Comparison of ENCODE assay signal across 8 cellular contexts in genomic region chr15:42921049-42921731, GRCh38. TPM values are rescaled to one million over a fixed set of nuclear protein-coding genes. Genes with fewer than 3 reads are reported as not detected.
DNase-seq lines count a peak whose midpoint lies in the region; ATAC-seq, FAIRE-seq and TF ChIP-seq lines count a peak whose summit lies in the region.

No MANE protein-coding gene starts in this region.

- H3K79me2 ChIP-seq in GM12878 (ENCODE audit: control insufficient read depth, insufficient read depth, low read length): peaks cover 29% of the 10 kb centered on the region

- H3K36me3 ChIP-seq in cardiac muscle cell (no peaks in the 10 kb centered on the region), GM12878 (ENCODE audit: control insufficient read depth in 2 of 2, insufficient read depth in 2 of 2, low read length in 1 of 2) (no peaks in the 10 kb centered on the region)

- peak overlapping the region; percentile 95 for H3K4me2 ChIP-seq in GM12878 (ENCODE audit: control insufficient read depth, insufficient read depth)

- H2AFZ ChIP-seq in GM12878 (ENCODE audit: control insufficient read depth, low read depth, low read length): peak overlapping the region; percentile 99

- peak; percentile 52 for FAIRE-seq in GM12878 (lab: Jason Lieb, UNC)

- POLR2A ChIA-PET in GM12878 (lab: Charles Lee): interaction anchor here (0.6 kb wide), 1 partner anchor 416 kb away, joined by 4 read pairs; no protein-coding TSS in a partner anchor

- H3K27me3 ChIP-seq in cardiac muscle cell (peaks cover 9% of the 10 kb centered on the region), GM12878 (replicated peaks in 1 of 2; ENCODE audit: control insufficient read depth in 2 of 2, insufficient read depth in 2 of 2, low read length in 1 of 2) (no peaks in the 10 kb centered on the region)

- H4K20me1 ChIP-seq in GM12878 (ENCODE audit: control insufficient read depth, insufficient read depth): no peaks in the 10 kb centered on the region

- no peak for TF ChIP-seq CTCF in cardiac muscle cell (IDR thresholded peaks at IDR 0.05; ENCODE audit: low read depth, low read length)
- TF ChIP-seq CTCF in GM12878 (IDR thresholded peaks at IDR 0.05 in 2 of 3, conservative IDR thresholded peaks at IDR 0.05 in 1 of 3; ENCODE audit: control insufficient read depth in 2 of 3, extremely low read depth in 1 of 3, insufficient read depth in 1 of 3, low read depth in 3 of 3, low read length in 3 of 3): no peak

- no TSS peak for BruUV-seq in GM12878 (replicated peaks; lab: Mats Ljungman, UMichigan)

- intact Hi-C loops in cardiac septum (cut with DNase I) (loop anchor here (2.0 kb wide), 2 partner anchors 120 to 184 kb away; partner anchors contain the start of gene CDAN1), GM12878 (cut with micrococcal nuclease; ENCODE audit: unreplicated experiment) (loop anchor here (10.0 kb wide), 1 partner anchor 186 kb away; the partner anchor contains the start of gene CDAN1)

- WGBS in GM12878 (ENCODE audit: insufficient coverage, insufficient replicate concordance, low lambda C conversion rate, missing lambda C conversion rate): 6% methylated on average over 36 of the region's 36 CpGs

- no peak for TF ChIP-seq RAD21 in GM12878 (IDR thresholded peaks at IDR 0.05; ENCODE audit: insufficient read depth, low read depth, low read length)

- DNase-seq in cardiac muscle cell (ENCODE audit: low read depth in 1 of 2, low spot score in 1 of 2) (peak in 1 of 2 donors; percentile 44), cardiac septum (ENCODE audit: low spot score) (no peak), GM12878 (ENCODE audit: low read depth, low spot score) (no peak), inferior parietal cortex (ENCODE audit: extremely low spot score) (peak; percentile 67), COR-L47 (lab: John Stamatoyannopoulos, UW) (no peak)
- DNase-seq in stimulated activated CD4-positive, alpha-beta T cell treated with anti-CD3 and anti-CD28 coated beads, Interleukin-15, amount 100 ng/mL, for 24 hours: peak; percentile 56

- in situ Hi-C loops in GM12878 (cut with MboI): loop anchor here (10.0 kb wide), 1 partner anchor 216 kb away; no protein-coding TSS in a partner anchor

- no peak for TF ChIP-seq POLR2A in GM12878 (IDR thresholded peaks at IDR 0.05; ENCODE audit: low read depth, low read length)

- no peak for TF ChIP-seq EP300 in GM12878 (IDR thresholded peaks at IDR 0.05; ENCODE audit: borderline replicate concordance in 1 of 2, control insufficient read depth in 1 of 2, low read depth in 2 of 2, low read length in 2 of 2)

- ATAC-seq in SK-N-SH treated with all-trans-retinoic acid at 6 μM for 48 hours (peak; percentile 44), GM12878 (peak; percentile 31), HG02642 (IDR thresholded peaks at IDR 0.05; ENCODE audit: poor library complexity, unreplicated experiment) (no peak)

- H3K27ac ChIP-seq in cardiac muscle cell (no peak overlapping the region), GM12878 (ENCODE audit: control insufficient read depth, insufficient read depth) (no peak overlapping the region)

- RAD21 ChIA-PET in GM12878 (lab: Charles Lee; ENCODE audit: unreplicated experiment): interaction anchor here (1.4 kb wide), 1 partner anchor 217 kb away, joined by 8 read pairs; no protein-coding TSS in a partner anchor

- H3K4me3 ChIP-seq in cardiac muscle cell: peak overlapping the region; percentile 90
- peak overlapping the region; percentile 75 for H3K4me3 ChIP-seq in GM12878

- H3K4me1 ChIP-seq in cardiac muscle cell (ENCODE audit: low read depth) (peaks cover 8% of the 10 kb centered on the region), GM12878 (ENCODE audit: control insufficient read depth, insufficient read depth, low read length) (peaks cover 9% of the 10 kb centered on the region)

- SMC1A ChIA-PET in GM12878 (lab: Charles Lee; ENCODE audit: uncharacterized antibody, unreplicated experiment): interaction anchor here (0.7 to 1.4 kb wide), 5 partner anchors 100 to 523 kb away, joined by 3 to 4 read pairs (median 3); no protein-coding TSS in a partner anchor

- no peaks in the 10 kb centered on the region for H3K9me3 ChIP-seq in cardiac muscle cell (ENCODE audit: low read depth)
- no peaks in the 10 kb centered on the region; the same call in 2 of the 3 replicates for H3K9me3 ChIP-seq in GM12878 (replicated peaks; ENCODE audit: control insufficient read depth, insufficient read depth, low read length)

- CTCF ChIA-PET in GM12878 (lab: Yijun Ruan, JAX): interaction anchor here (0.6 to 1.8 kb wide), 5 partner anchors 50 to 366 kb away, joined by 3 to 6 read pairs (median 3); no protein-coding TSS in a partner anchor

- 0 out of 2 replicates have a peak overlapping the region, but pooled peaks have one; percentile 16 for H3K9ac ChIP-seq in GM12878 (ENCODE audit: control insufficient read depth, insufficient read depth, low read length)

TF ChIP-seq in SK-N-SH treated with all-trans-retinoic acid at 6 μM for 48 hours, 23 proteins besides CTCF, POLR2A, EP300 and RAD21 (continues in another document):
- no peak for TF ChIP-seq TCF4 (CRISPR knock-in tag; IDR thresholded peaks at IDR 0.05; ENCODE audit: borderline replicate concordance)
- TF ChIP-seq RARB (CRISPR knock-in tag; IDR thresholded peaks at IDR 0.05): no peak
- TF ChIP-seq PPARA (CRISPR knock-in tag; IDR thresholded peaks at IDR 0.05; ENCODE audit: borderline replicate concordance): no peak
- no peak for TF ChIP-seq OSR1 (CRISPR knock-in tag; IDR thresholded peaks at IDR 0.05)
- TF ChIP-seq TOX (CRISPR knock-in tag; IDR thresholded peaks at IDR 0.05; ENCODE audit: borderline replicate concordance): no peak
- no peak for TF ChIP-seq CREB5 (CRISPR knock-in tag; IDR thresholded peaks at IDR 0.05; ENCODE audit: low read depth)

TF ChIP-seq in GM12878, 131 proteins besides CTCF, POLR2A, EP300 and RAD21:
- TF ChIP-seq SREBF2 (IDR thresholded peaks at IDR 0.05; ENCODE audit: low read length) (no peak), MLLT1 (IDR thresholded peaks at IDR 0.05) (no peak), MXI1 (IDR thresholded peaks at IDR 0.05; ENCODE audit: low read depth, low read length) (peak; percentile 42; the same call in 1 of the 2 replicates), TARDBP (IDR thresholded peaks at IDR 0.05; ENCODE audit: borderline replicate concordance) (0 out of 2 replicates have a peak, but pooled peaks have one; percentile 61), NRF1 (conservative IDR thresholded peaks at IDR 0.05; ENCODE audit: low read depth, low read length) (peak; percentile 78), JUND (IDR thresholded peaks at IDR 0.05; ENCODE audit: low read depth, low read length) (no peak), HCFC1 (IDR thresholded peaks at IDR 0.05; ENCODE audit: low read length) (peak; percentile 85), MTA2 (IDR thresholded peaks at IDR 0.05; ENCODE audit: low read depth) (0 out of 2 replicates have a peak, but pooled peaks have one; percentile 28), ZNF207 (IDR thresholded peaks at IDR 0.05; ENCODE audit: borderline replicate concordance) (0 out of 2 replicates have a peak, but pooled peaks have one; percentile 9), RUNX3 (IDR thresholded peaks at IDR 0.05; ENCODE audit: low read length) (peak; percentile 34), SIX5 (IDR thresholded peaks at IDR 0.05; ENCODE audit: low read depth, low read length, severe bottlenecking) (peak; percentile 78), ZBED1 (IDR thresholded peaks at IDR 0.05; ENCODE audit: borderline replicate concordance) (peak; percentile 99; the same call in 1 of the 2 replicates), NBN (IDR thresholded peaks at IDR 0.05) (no peak; the same call in 1 of the 2 replicates), BACH1 (IDR thresholded peaks at IDR 0.05; ENCODE audit: borderline replicate concordance) (peak; percentile 83)
TF ChIP-seq in GM12878: peak in this region for 10.

RNA-seq across cellular contexts. Expression of gene TTBK2, which starts 0.6 kb away (rescaled TPM):
- 24.1 and 29.0 TPM in 2 replicates for total RNA-seq in cardiac muscle cell
- 11.9 and 18.0 TPM in 2 replicates for polyA plus RNA-seq in cardiac muscle cell
- total RNA-seq in cardiac septum: 28.0 TPM
- total RNA-seq in GM12878 (2013; cell fraction: nucleolus; rRNA removed): 20.0 and 20.8 TPM in 2 replicates
- 3.1 and 4.9 TPM in 2 replicates for total RNA-seq in GM12878 (2014; rRNA removed)
- 4.4 and 4.8 TPM in 2 replicates for total RNA-seq in GM12878 (2014; rRNA removed; fragmentation: Illumina TruSeq; extraction: Trizol)
- 9.1 and 9.7 TPM in 2 replicates for total RNA-seq in GM12878 (2021)
- 1.7 TPM for polyA plus RNA-seq in GM12878 (2011; ENCODE audit: low read depth)
- 6.2 and 7.6 TPM in 2 replicates for polyA plus RNA-seq in GM12878 (2011; rRNA removed)
- 2.7 and 3.4 TPM in 2 replicates for polyA plus RNA-seq in GM12878 (2011; cell fraction: cytosol; rRNA removed)
- polyA plus RNA-seq in GM12878 (2011; cell fraction: nucleus; rRNA removed): 7.9 and 8.6 TPM in 2 replicates
- 2.5 and 3.3 TPM in 2 replicates for polyA plus RNA-seq in GM12878 (2012)
- polyA plus RNA-seq in GM12878 (2014; fragmentation: Illumina TruSeq; extraction: Trizol): 3.8 and 4.1 TPM in 2 replicates
- under 1 TPM; 0.66 to 0.82 TPM for polyA plus RNA-seq in GM12878 (2014; fragmentation: Nextera tagmentation; extraction: Ambion mirVana)
- polyA plus RNA-seq in GM12878 (2014; rRNA removed): 3.2 and 3.9 TPM in 2 replicates
- polyA plus RNA-seq in GM12878 (2016; fragmentation: Nextera tagmentation; extraction: Ambion mirVana): 1 to 10 TPM; 3.6 to 4.2 TPM
- polyA minus RNA-seq in GM12878 (2011; rRNA and poly(A)+ RNA removed): 8.7 and 12.4 TPM in 2 replicates
- polyA minus RNA-seq in GM12878 (2011; cell fraction: cytosol; rRNA and poly(A)+ RNA removed): 3.3 and 3.6 TPM in 2 replicates
- polyA minus RNA-seq in GM12878 (2011; cell fraction: nucleus; rRNA and poly(A)+ RNA removed): 4.2 and 8.0 TPM in 2 replicates

Comparison
In these comparisons a context has a peak if more than half of its experiments do, and no peak if none do; other contexts are left out.
1. DNase-seq: peak in inferior parietal cortex (single experiment) and stimulated activated CD4-positive, alpha-beta T cell treated with anti-CD3 and anti-CD28 coated beads, Interleukin-15, amount 100 ng/mL, for 24 hours (single experiment); none in cardiac septum (single experiment), GM12878 (single experiment) and COR-L47 (single experiment).